In genomic region chr6:126182650-126183311, GRCh38 we compare ENCODE assay signal across 12 cellular contexts.
DNase-seq lines count a peak whose midpoint lies in the region; ATAC-seq and TF ChIP-seq lines count a peak whose summit lies in the region.
"Had no signal": no experiment of that assay in that cellular context is flagged by ENCODE, and none has a peak within 500 bp of the region (broad histone marks: within the 10 kb centered on the region; RNA-seq: fewer than 3 reads in every experiment).

No MANE protein-coding gene starts in this region.

- in situ Hi-C loops in astrocyte of the spinal cord (cut with HindIII; ENCODE audit: low sequenced_read_pairs) = no loop called here

- peaks cover 0 to 2% (median 0%) of the 10 kb centered on the region in 6 donors for H3K9me3 Mint-ChIP-seq in immature natural killer cell
- H3K9me3 Mint-ChIP-seq: T-helper 2 cell treated with Interferon-gamma antibody and Interleukin-4, amounts not matched to agents 5 μg/mL and 100 μg/mL, for 36 hours had no signal

- H3K4me3 ChIP-seq in astrocyte of the spinal cord (ENCODE audit: low read depth, low read length) = no peak overlapping the region
- H3K4me3 ChIP-seq: tibial artery had no signal

- no peak overlapping the region for H3K27ac Mint-ChIP-seq in immature natural killer cell
- H3K27ac Mint-ChIP-seq: T-helper 2 cell treated with Interferon-gamma antibody and Interleukin-4, amounts not matched to agents 5 μg/mL and 100 μg/mL, for 36 hours had no signal

- peak; percentile 67 for ATAC-seq in HG02884 (IDR thresholded peaks at IDR 0.05; ENCODE audit: unreplicated experiment)
- ATAC-seq: right cardiac atrium had no signal

- peaks cover 0 to 4% (median 0%) of the 10 kb centered on the region in 3 donors for H3K36me3 Mint-ChIP-seq in immature natural killer cell

- no peak for TF ChIP-seq CTCF in astrocyte of the spinal cord (IDR thresholded peaks at IDR 0.05; ENCODE audit: low read depth, low read length)

- no peaks in the 10 kb centered on the region for H3K4me1 Mint-ChIP-seq in immature natural killer cell

- no peak overlapping the region for H3K4me3 Mint-ChIP-seq in immature natural killer cell
- H3K4me3 Mint-ChIP-seq: T-helper 2 cell treated with Interferon-gamma antibody and Interleukin-4, amounts not matched to agents 5 μg/mL and 100 μg/mL, for 36 hours had no signal

- H3K27me3 Mint-ChIP-seq in immature natural killer cell (ENCODE audit: low read depth in 3 of 3) = peaks cover 0 to 3% (median 0%) of the 10 kb centered on the region in 3 donors

- DNase-seq in Daoy (ENCODE audit: low read depth) (peak; percentile 11), astrocyte of the spinal cord (ENCODE audit: low read depth, low spot score) (peak; percentile 56), kidney glomerular epithelial cell (lab: John Stamatoyannopoulos, UW) (peak; percentile 54), immature natural killer cell (no peak), GM19240 (ENCODE audit: insufficient read length, low spot score) (no peak), LoVo (ENCODE audit: low spot score) (no peak), AG08396 (ENCODE audit: low spot score) (no peak)
- DNase-seq: DMS79, right cardiac atrium, tibial artery had no signal

Comparison
In these comparisons a context has a peak if more than half of its experiments do, and no peak if none do; other contexts are left out.
1. DNase-seq: peak in Daoy (single experiment), astrocyte of the spinal cord (single experiment) and kidney glomerular epithelial cell (single experiment); none in immature natural killer cell (0 of 3), GM19240 (single experiment), LoVo (single experiment) and AG08396 (single experiment).